In the genomic region with DNA sequence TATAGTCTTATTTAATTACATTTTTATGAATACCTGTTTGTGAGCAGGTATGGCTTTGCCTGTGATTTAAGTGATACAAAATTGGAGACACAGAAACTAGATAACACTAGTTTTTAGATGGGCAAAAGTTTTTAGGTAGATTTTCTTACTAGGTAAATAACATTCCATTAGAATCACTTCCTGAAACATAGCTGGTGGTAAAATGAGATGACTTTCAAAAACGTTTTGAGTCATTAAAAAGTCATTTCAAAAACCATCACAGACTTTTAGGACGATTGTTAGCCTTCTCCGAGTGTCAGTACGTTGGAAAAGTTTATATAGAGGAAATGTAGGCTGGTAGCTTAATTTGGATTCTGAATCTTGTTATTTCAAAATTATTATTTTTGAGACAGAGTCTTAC, we compare ENCODE assay signal across 1 cellular context.
TF ChIP-seq lines count a peak whose summit lies in the region.

No MANE protein-coding gene starts in this region.

TF ChIP-seq in IMR-90, 13 proteins besides CTCF, POLR2A, EP300 and RAD21 (continued from another document):
- TF ChIP-seq NFE2L2 (IDR thresholded peaks at IDR 0.05; ENCODE audit: low read depth, low read length): no peak
- TF ChIP-seq CEBPB (IDR thresholded peaks at IDR 0.05; ENCODE audit: low read depth, low read length): no peak
- no peak for TF ChIP-seq MAZ (IDR thresholded peaks at IDR 0.05; ENCODE audit: borderline replicate concordance, low read depth, low read length)
- no peak for TF ChIP-seq RCOR1 (IDR thresholded peaks at IDR 0.05; ENCODE audit: insufficient replicate concordance, low read length)
- no peak for TF ChIP-seq BHLHE40 (IDR thresholded peaks at IDR 0.05; ENCODE audit: low read depth, low read length)
- TF ChIP-seq, protein P1, sequence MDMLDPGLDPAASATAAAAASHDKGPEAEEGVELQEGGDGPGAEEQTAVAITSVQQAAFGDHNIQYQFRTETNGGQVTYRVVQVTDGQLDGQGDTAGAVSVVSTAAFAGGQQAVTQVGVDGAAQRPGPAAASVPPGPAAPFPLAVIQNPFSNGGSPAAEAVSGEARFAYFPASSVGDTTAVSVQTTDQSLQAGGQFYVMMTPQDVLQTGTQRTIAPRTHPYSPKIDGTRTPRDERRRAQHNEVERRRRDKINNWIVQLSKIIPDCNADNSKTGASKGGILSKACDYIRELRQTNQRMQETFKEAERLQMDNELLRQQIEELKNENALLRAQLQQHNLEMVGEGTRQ (IDR thresholded peaks at IDR 0.05; ENCODE audit: low read depth, low read length): no peak
TF ChIP-seq in IMR-90: peak in this region for 0.
